24 cellular contexts compared by ENCODE assay signal in genomic region chr14:57295261-57295660, GRCh38.
"Had no signal": no experiment of that assay in that cellular context is flagged by ENCODE, and none has a peak within 500 bp of the region (broad histone marks: within the 10 kb centered on the region; RNA-seq: fewer than 3 reads in every experiment).

No MANE protein-coding gene starts in this region.

- H3K27me3 Mint-ChIP-seq: naive B cell; natural killer cell treated with Interleukin-12 subunit alpha and Interleukin-12 subunit beta and Interleukin-15 and Interleukin-18, amount 100 ng/mL, for 72 hours; stimulated activated memory B cell treated with anti-CD40 and anti-IgM and Interleukin-4, amounts not matched to agents 10 μg/mL and 1 μg/mL and 100 μg/mL, for 72 hours; type B pancreatic cell had no signal

- H3K4me1 ChIP-seq: colonic mucosa, esophagus squamous epithelium, left lung, prostate gland, sigmoid colon, tibial artery had no signal

- H3K9me3 ChIP-seq: colonic mucosa, esophagus squamous epithelium, left lung, mucosa of descending colon, prostate gland, sigmoid colon, testis, tibial artery had no signal

- H3K4me3 ChIP-seq: colonic mucosa, esophagus squamous epithelium, left lung, mucosa of descending colon, prostate gland, sigmoid colon, testis, tibial artery had no signal

- H3K27me3 ChIP-seq: colonic mucosa, esophagus squamous epithelium, left lung, sigmoid colon, testis, tibial artery had no signal

- H3K27ac Mint-ChIP-seq: mesothelial cell of epicardium; naive B cell; natural killer cell treated with Interleukin-12 subunit alpha and Interleukin-12 subunit beta and Interleukin-15 and Interleukin-18, amount 100 ng/mL, for 72 hours; stimulated activated memory B cell treated with anti-CD40 and anti-IgM and Interleukin-4, amounts not matched to agents 10 μg/mL and 1 μg/mL and 100 μg/mL, for 72 hours; type B pancreatic cell had no signal

- H3K4me1 Mint-ChIP-seq: mesothelial cell of epicardium; naive B cell; stimulated activated memory B cell treated with anti-CD40 and anti-IgM and Interleukin-4, amounts not matched to agents 10 μg/mL and 1 μg/mL and 100 μg/mL, for 72 hours had no signal

- H3K4me3 Mint-ChIP-seq: mesothelial cell of epicardium; naive B cell; natural killer cell treated with Interleukin-12 subunit alpha and Interleukin-12 subunit beta and Interleukin-15 and Interleukin-18, amount 100 ng/mL, for 72 hours; stimulated activated memory B cell treated with anti-CD40 and anti-IgM and Interleukin-4, amounts not matched to agents 10 μg/mL and 1 μg/mL and 100 μg/mL, for 72 hours; type B pancreatic cell had no signal

- DNase-seq: colonic mucosa; dermis blood vessel endothelial cell; effector memory CD4-positive, alpha-beta T cell; esophagus squamous epithelium; hypothalamus; left cardiac atrium; left lung; mesenchymal stem cell; mucosa of descending colon; naive B cell; nucleus accumbens; right cardiac atrium; sigmoid colon; stimulated activated CD4-positive, alpha-beta T cell treated with anti-CD3 and anti-CD28 coated beads, Interleukin-2, amount 100 ng/mL, for 24 hours; stimulated activated CD4-positive, alpha-beta T cell treated with anti-CD3 and anti-CD28 coated beads, Interleukin-4, amount 100 ng/mL, for 24 hours; stimulated activated naive CD8-positive, alpha-beta T cell treated with anti-CD3 and anti-CD28 coated beads, Interleukin-15, Interleukin-2, amounts not matched to agents 100 U/mL and 50 U/mL, for 24 hours; substantia nigra; testis; tibial artery had no signal

- H3K36me3 Mint-ChIP-seq: mesothelial cell of epicardium; naive B cell; natural killer cell treated with Interleukin-12 subunit alpha and Interleukin-12 subunit beta and Interleukin-15 and Interleukin-18, amount 100 ng/mL, for 72 hours; stimulated activated memory B cell treated with anti-CD40 and anti-IgM and Interleukin-4, amounts not matched to agents 10 μg/mL and 1 μg/mL and 100 μg/mL, for 72 hours; type B pancreatic cell had no signal

- H3K9me3 Mint-ChIP-seq: mesothelial cell of epicardium; naive B cell; natural killer cell treated with Interleukin-12 subunit alpha and Interleukin-12 subunit beta and Interleukin-15 and Interleukin-18, amount 100 ng/mL, for 72 hours; stimulated activated memory B cell treated with anti-CD40 and anti-IgM and Interleukin-4, amounts not matched to agents 10 μg/mL and 1 μg/mL and 100 μg/mL, for 72 hours; type B pancreatic cell had no signal

- H3K36me3 ChIP-seq: colonic mucosa, prostate gland, tibial artery had no signal

- H3K27ac ChIP-seq: colonic mucosa, esophagus squamous epithelium, left lung, prostate gland, sigmoid colon, testis, tibial artery had no signal
